Comparison of ENCODE assay signal across 1 cellular context in the genomic region with DNA sequence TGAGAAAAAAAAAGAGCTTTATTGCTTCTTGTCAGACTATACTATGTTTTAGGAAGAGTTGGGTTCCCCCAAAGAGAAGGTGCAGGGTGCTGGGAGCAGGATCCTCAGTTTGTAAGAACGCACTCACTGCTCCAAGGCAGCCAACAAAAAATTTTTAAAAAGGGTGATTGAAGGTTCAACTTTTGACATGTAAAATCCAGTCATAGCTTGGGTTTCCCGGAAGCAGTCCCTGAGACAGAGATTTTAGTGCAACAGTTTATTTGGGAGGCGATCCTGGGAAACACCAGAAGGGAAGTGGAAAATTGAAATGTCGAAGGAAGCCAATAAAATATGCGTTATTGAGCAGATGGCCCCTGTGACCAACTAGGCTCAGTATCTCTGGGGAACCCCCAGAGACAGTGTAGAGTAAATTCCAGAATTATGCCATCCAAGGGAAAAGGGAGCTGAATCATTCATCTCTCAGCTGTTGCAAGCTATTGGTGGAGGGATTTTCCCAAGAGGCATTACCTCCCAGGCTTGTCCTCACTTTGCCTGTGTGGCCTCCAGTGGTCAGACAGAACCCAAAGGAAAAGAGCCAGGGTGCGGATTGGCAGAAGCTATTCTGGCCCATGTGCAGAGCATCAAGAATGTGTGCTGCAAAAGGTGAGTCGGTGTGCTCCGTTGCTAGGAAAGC.
TF ChIP-seq lines count a peak whose summit lies in the region.

No MANE protein-coding gene starts in this region.

TF ChIP-seq in A549, 52 proteins besides CTCF, POLR2A, EP300 and RAD21 (continued from another document):
- TF ChIP-seq, protein P1, sequence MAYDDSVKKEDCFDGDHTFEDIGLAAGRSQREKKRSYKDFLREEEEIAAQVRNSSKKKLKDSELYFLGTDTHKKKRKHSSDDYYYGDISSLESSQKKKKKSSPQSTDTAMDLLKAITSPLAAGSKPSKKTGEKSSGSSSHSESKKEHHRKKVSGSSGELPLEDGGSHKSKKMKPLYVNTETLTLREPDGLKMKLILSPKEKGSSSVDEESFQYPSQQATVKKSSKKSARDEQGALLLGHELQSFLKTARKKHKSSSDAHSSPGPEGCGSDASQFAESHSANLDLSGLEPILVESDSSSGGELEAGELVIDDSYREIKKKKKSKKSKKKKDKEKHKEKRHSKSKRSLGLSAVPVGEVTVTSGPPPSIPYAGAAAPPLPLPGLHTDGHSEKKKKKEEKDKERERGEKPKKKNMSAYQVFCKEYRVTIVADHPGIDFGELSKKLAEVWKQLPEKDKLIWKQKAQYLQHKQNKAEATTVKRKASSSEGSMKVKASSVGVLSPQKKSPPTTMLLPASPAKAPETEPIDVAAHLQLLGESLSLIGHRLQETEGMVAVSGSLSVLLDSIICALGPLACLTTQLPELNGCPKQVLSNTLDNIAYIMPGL (CRISPR knock-in tag; IDR thresholded peaks at IDR 0.05; ENCODE audit: borderline replicate concordance), result no peak
- TF ChIP-seq TP53 (CRISPR knock-in tag; IDR thresholded peaks at IDR 0.05), result no peak
